In genomic region chr10:133481086-133481643, GRCh38 we compare ENCODE assay signal across 4 cellular contexts.
TF ChIP-seq lines count a peak whose summit lies in the region.

No MANE protein-coding gene starts in this region.

TF ChIP-seq in SK-N-SH, 30 proteins besides CTCF, POLR2A, EP300 and RAD21 (continues in another document):
- TF ChIP-seq REST (IDR thresholded peaks at IDR 0.05; ENCODE audit: low read depth, low read length), result no peak
- TF ChIP-seq RCOR1 (IDR thresholded peaks at IDR 0.05; ENCODE audit: low read length), result no peak
- TF ChIP-seq, protein P1, sequence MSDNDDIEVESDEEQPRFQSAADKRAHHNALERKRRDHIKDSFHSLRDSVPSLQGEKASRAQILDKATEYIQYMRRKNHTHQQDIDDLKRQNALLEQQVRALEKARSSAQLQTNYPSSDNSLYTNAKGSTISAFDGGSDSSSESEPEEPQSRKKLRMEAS (IDR thresholded peaks at IDR 0.05; ENCODE audit: low read depth), result no peak
- no peak for TF ChIP-seq RFX5 (IDR thresholded peaks at IDR 0.05; ENCODE audit: low read length)
- TF ChIP-seq GATA2 (CRISPR knock-in tag; IDR thresholded peaks at IDR 0.05), result no peak
- TF ChIP-seq POLR2AphosphoS5 (IDR thresholded peaks at IDR 0.05; ENCODE audit: low read depth, low read length), result no peak
- no peak for TF ChIP-seq TAF1 (IDR thresholded peaks at IDR 0.05; ENCODE audit: borderline replicate concordance, low read depth, low read length)
- no peak for TF ChIP-seq SMC3 (IDR thresholded peaks at IDR 0.05; ENCODE audit: low read depth, low read length)
- no peak for TF ChIP-seq YY1 (IDR thresholded peaks at IDR 0.05; ENCODE audit: low read depth)
- TF ChIP-seq, protein P2, sequence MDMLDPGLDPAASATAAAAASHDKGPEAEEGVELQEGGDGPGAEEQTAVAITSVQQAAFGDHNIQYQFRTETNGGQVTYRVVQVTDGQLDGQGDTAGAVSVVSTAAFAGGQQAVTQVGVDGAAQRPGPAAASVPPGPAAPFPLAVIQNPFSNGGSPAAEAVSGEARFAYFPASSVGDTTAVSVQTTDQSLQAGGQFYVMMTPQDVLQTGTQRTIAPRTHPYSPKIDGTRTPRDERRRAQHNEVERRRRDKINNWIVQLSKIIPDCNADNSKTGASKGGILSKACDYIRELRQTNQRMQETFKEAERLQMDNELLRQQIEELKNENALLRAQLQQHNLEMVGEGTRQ (IDR thresholded peaks at IDR 0.05; ENCODE audit: borderline replicate concordance, low read depth, low read length), result no peak
- no peak for TF ChIP-seq MXI1 (IDR thresholded peaks at IDR 0.05; ENCODE audit: low read depth, low read length)
- no peak for TF ChIP-seq ELF1 (IDR thresholded peaks at IDR 0.05)

TF ChIP-seq in SK-N-SH treated with all-trans-retinoic acid at 6 μM for 48 hours, 23 proteins besides CTCF, POLR2A, EP300 and RAD21 (continued from another document):
- TF ChIP-seq, protein P3, sequence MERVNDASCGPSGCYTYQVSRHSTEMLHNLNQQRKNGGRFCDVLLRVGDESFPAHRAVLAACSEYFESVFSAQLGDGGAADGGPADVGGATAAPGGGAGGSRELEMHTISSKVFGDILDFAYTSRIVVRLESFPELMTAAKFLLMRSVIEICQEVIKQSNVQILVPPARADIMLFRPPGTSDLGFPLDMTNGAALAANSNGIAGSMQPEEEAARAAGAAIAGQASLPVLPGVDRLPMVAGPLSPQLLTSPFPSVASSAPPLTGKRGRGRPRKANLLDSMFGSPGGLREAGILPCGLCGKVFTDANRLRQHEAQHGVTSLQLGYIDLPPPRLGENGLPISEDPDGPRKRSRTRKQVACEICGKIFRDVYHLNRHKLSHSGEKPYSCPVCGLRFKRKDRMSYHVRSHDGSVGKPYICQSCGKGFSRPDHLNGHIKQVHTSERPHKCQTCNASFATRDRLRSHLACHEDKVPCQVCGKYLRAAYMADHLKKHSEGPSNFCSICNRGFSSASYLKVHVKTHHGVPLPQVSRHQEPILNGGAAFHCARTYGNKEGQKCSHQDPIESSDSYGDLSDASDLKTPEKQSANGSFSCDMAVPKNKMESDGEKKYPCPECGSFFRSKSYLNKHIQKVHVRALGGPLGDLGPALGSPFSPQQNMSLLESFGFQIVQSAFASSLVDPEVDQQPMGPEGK (CRISPR knock-in tag; IDR thresholded peaks at IDR 0.05; ENCODE audit: borderline replicate concordance), result no peak
- TF ChIP-seq ARNTL (CRISPR knock-in tag; IDR thresholded peaks at IDR 0.05; ENCODE audit: borderline replicate concordance, low read depth) (no peak), ZFP3 (CRISPR knock-in tag; IDR thresholded peaks at IDR 0.05) (no peak), TSHZ2 (CRISPR knock-in tag; IDR thresholded peaks at IDR 0.05) (no peak), BACH2 (CRISPR knock-in tag; IDR thresholded peaks at IDR 0.05; ENCODE audit: borderline replicate concordance) (no peak), GLIS3 (CRISPR knock-in tag; IDR thresholded peaks at IDR 0.05) (no peak), SNAI2 (CRISPR knock-in tag; IDR thresholded peaks at IDR 0.05) (no peak), OSR1 (CRISPR knock-in tag; IDR thresholded peaks at IDR 0.05) (no peak)

TF ChIP-seq in A549, 52 proteins besides CTCF, POLR2A, EP300 and RAD21 (continued from another document):
- TF ChIP-seq NR3C1 (IDR thresholded peaks at IDR 0.05) (no peak), PBX3 (IDR thresholded peaks at IDR 0.05) (no peak), TFCP2L1 (CRISPR knock-in tag; IDR thresholded peaks at IDR 0.05) (no peak)
- TF ChIP-seq, protein P1 (IDR thresholded peaks at IDR 0.05), result no peak

TF ChIP-seq in HEK293T, 16 proteins besides CTCF, POLR2A, EP300 and RAD21 (continued from another document):
- TF ChIP-seq, protein P4, sequence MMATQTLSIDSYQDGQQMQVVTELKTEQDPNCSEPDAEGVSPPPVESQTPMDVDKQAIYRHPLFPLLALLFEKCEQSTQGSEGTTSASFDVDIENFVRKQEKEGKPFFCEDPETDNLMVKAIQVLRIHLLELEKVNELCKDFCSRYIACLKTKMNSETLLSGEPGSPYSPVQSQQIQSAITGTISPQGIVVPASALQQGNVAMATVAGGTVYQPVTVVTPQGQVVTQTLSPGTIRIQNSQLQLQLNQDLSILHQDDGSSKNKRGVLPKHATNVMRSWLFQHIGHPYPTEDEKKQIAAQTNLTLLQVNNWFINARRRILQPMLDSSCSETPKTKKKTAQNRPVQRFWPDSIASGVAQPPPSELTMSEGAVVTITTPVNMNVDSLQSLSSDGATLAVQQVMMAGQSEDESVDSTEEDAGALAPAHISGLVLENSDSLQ (IDR thresholded peaks at IDR 0.05), result no peak
- TF ChIP-seq ARNT (IDR thresholded peaks at IDR 0.05) (no peak), TARDBP (IDR thresholded peaks at IDR 0.05) (no peak), CTBP1 (IDR thresholded peaks at IDR 0.05; ENCODE audit: borderline replicate concordance) (no peak), ZNF384 (IDR thresholded peaks at IDR 0.05) (no peak)
TF ChIP-seq in HEK293T: peak in this region for 0.
